2 cellular contexts compared by ENCODE assay signal in the genomic region with DNA sequence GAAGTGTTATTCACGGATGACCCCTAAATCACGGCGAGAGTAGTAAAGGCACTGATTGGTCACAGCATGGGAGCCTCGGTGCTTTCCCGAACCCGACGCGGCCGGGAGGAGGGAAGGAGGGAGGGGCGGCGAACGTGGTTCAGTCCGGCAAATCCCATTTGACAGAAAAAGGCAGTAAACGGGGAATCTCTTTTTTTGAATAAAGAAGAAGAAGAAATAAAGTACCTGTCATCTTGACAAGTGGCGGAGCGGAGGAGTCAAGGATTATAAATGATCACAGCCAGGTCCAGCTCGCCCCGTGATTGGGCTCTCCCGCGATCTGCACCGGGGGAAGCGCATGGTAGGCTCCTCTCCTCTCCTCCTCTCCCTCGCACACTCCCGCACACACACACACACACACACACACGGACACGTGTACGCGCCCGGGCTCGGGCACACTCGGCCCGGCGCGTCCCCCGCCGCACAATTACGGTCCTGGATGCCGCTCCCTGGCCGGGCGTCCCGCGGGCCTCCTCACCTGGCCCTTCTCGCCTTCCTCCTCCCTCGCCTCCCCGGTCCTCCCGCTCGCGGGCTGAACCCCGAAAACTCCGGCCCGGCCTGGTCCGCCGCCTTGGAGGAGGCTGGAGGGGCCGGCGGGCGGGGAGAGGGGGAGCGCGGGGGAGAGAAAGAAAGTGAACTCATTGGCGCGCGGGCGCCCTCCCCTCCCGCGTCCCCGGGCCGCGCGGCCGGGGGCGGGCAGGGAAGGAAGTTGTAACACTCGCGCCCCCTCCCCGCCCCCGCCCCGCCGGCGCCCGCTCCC.
A peak's percentile ranks its signal among the peaks of the same experiment; 100 is the strongest.
TF ChIP-seq lines count a peak whose summit lies in the region.

No MANE protein-coding gene starts in this region.

TF ChIP-seq in Ishikawa, 13 proteins besides CTCF, POLR2A, EP300 and RAD21 (continued from another document):
- peak; percentile 34; the same call in 1 of the 2 replicates for TF ChIP-seq TCF12 (IDR thresholded peaks at IDR 0.05; ENCODE audit: low read depth)
- TF ChIP-seq, protein P1, sequence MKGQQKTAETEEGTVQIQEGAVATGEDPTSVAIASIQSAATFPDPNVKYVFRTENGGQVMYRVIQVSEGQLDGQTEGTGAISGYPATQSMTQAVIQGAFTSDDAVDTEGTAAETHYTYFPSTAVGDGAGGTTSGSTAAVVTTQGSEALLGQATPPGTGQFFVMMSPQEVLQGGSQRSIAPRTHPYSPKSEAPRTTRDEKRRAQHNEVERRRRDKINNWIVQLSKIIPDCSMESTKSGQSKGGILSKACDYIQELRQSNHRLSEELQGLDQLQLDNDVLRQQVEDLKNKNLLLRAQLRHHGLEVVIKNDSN (IDR thresholded peaks at IDR 0.05), result 0 out of 2 replicates have a peak, but pooled peaks have one; percentile 31

TF ChIP-seq in WTC11, 78 proteins besides CTCF, POLR2A, EP300 and RAD21 (continued from another document):
- TF ChIP-seq PRDM15 (CRISPR knock-in tag; IDR thresholded peaks at IDR 0.05) (no peak), SOX15 (CRISPR knock-in tag; IDR thresholded peaks at IDR 0.05) (no peak), TEAD1 (CRISPR knock-in tag; IDR thresholded peaks at IDR 0.05) (no peak; the same call in 1 of the 2 replicates), RELA (CRISPR knock-in tag; IDR thresholded peaks at IDR 0.05; ENCODE audit: borderline replicate concordance) (no peak), E2F5 (CRISPR knock-in tag; IDR thresholded peaks at IDR 0.05) (no peak), STAT6 (CRISPR knock-in tag; conservative IDR thresholded peaks at IDR 0.05; ENCODE audit: low read depth) (no peak), USF2 (CRISPR knock-in tag; IDR thresholded peaks at IDR 0.05) (peak; percentile 25; the same call in 1 of the 2 replicates), ZNF263 (CRISPR knock-in tag; IDR thresholded peaks at IDR 0.05; ENCODE audit: low read depth) (peak; percentile 60; the same call in 1 of the 2 replicates), ZNF219 (CRISPR knock-in tag; IDR thresholded peaks at IDR 0.05; ENCODE audit: borderline replicate concordance) (no peak), ESRRA (CRISPR knock-in tag; IDR thresholded peaks at IDR 0.05; ENCODE audit: borderline replicate concordance) (no peak), GTF2I (CRISPR knock-in tag; conservative IDR thresholded peaks at IDR 0.05) (no peak), FOXK1 (CRISPR knock-in tag; IDR thresholded peaks at IDR 0.05) (no peak), TEAD4 (CRISPR knock-in tag; IDR thresholded peaks at IDR 0.05) (no peak)
- TF ChIP-seq, protein P2, sequence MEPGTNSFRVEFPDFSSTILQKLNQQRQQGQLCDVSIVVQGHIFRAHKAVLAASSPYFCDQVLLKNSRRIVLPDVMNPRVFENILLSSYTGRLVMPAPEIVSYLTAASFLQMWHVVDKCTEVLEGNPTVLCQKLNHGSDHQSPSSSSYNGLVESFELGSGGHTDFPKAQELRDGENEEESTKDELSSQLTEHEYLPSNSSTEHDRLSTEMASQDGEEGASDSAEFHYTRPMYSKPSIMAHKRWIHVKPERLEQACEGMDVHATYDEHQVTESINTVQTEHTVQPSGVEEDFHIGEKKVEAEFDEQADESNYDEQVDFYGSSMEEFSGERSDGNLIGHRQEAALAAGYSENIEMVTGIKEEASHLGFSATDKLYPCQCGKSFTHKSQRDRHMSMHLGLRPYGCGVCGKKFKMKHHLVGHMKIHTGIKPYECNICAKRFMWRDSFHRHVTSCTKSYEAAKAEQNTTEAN (CRISPR knock-in tag; IDR thresholded peaks at IDR 0.05), result peak; percentile 99
